ENCODE assay signal across 17 cellular contexts in genomic region chr4:74758521-74758920, GRCh38.
DNase-seq lines count a peak whose midpoint lies in the region; ATAC-seq and TF ChIP-seq lines count a peak whose summit lies in the region.
"Had no signal": no experiment of that assay in that cellular context is flagged by ENCODE, and none has a peak within 500 bp of the region (broad histone marks: within the 10 kb centered on the region; RNA-seq: fewer than 3 reads in every experiment).

No MANE protein-coding gene starts in this region.

- no peak for ATAC-seq in HG02759 (IDR thresholded peaks at IDR 0.05; ENCODE audit: unreplicated experiment)
- ATAC-seq: A549 had no signal

- peak; percentile 58 for DNase-seq in Ammon's horn (ENCODE audit: low spot score)
- DNase-seq in NCI-H2171 (lab: John Stamatoyannopoulos, UW), result peak; percentile 25
- no peak for DNase-seq in coronary artery (ENCODE audit: low spot score)
- peak; percentile 59 for DNase-seq in retina
- no peak for DNase-seq in HuH-7 (ENCODE audit: low spot score)
- no peak for DNase-seq in SW480 (ENCODE audit: low spot score)
- DNase-seq: BE2C, GM23248, H9, HFFc6, KG1, NCI-H1092 treated with DMSO at 0.1 percent for 48 hours, NCI-H1436 treated with DMSO at 0.1 percent for 48 hours, NCI-H1930, SJCRH30 had no signal

- TF ChIP-seq CTCF in coronary artery (IDR thresholded peaks at IDR 0.05), result no peak

- H3K4me3 ChIP-seq in coronary artery, result peak overlapping the region; percentile 3
- H3K4me3 ChIP-seq: A549, GM23248, SJCRH30 had no signal

- no peak overlapping the region for H3K27ac ChIP-seq in coronary artery
- H3K27ac ChIP-seq: A549, GM23248, SJCRH30 had no signal

Comparison
In these comparisons a context has a peak if more than half of its experiments do, and no peak if none do; other contexts are left out.
1. DNase-seq: peak in Ammon's horn (single experiment), NCI-H2171 (single experiment) and retina (single experiment); none in coronary artery (single experiment), HuH-7 (single experiment) and SW480 (single experiment).